In the genomic region with DNA sequence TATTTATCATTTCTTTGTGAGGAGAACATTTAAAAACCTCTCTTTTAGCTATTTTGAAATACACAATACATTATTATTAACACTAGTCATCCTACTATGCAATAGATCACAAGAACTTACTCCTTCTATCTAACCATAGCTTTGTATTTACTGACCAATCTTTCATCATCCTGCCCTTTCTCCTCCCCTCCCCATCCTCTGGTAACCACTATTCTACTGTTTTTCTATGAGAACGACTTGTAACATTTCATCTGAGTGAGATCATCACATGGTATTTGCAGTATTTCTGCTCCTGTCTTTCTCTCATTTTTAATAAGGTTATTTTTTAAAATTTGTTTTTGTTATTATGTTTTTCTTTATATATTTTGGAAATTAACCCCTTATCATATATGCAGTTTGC, we compare ENCODE assay signal across 21 cellular contexts.
DNase-seq lines count a peak whose midpoint lies in the region; ATAC-seq, FAIRE-seq and TF ChIP-seq lines count a peak whose summit lies in the region.
"Had no signal": no experiment of that assay in that cellular context is flagged by ENCODE, and none has a peak within 500 bp of the region (broad histone marks: within the 10 kb centered on the region; RNA-seq: fewer than 3 reads in every experiment).

No MANE protein-coding gene starts in this region.

- H3K4me3 ChIP-seq in bronchial epithelial cell (ENCODE audit: low read depth, low read length): no peak overlapping the region
- H3K4me3 ChIP-seq in endodermal cell (ENCODE audit: low read length): no peak overlapping the region
- H3K4me3 ChIP-seq in mucosa of descending colon: no peak overlapping the region
- H3K4me3 ChIP-seq in lower lobe of right lung: no peak overlapping the region
- no peak overlapping the region for H3K4me3 ChIP-seq in A673 (ENCODE audit: low read depth, low read length, poor library complexity, severe bottlenecking)
- H3K4me3 ChIP-seq: GM12878, GM23248, SK-N-MC had no signal

- no peaks in the 10 kb centered on the region for H3K9me3 ChIP-seq in endodermal cell (ENCODE audit: control insufficient read depth, low read length)
- peaks cover 4% of the 10 kb centered on the region for H3K9me3 ChIP-seq in mucosa of descending colon
- no peaks in the 10 kb centered on the region for H3K9me3 ChIP-seq in lower lobe of right lung
- peaks cover 5% of the 10 kb centered on the region for H3K9me3 ChIP-seq in A673 (ENCODE audit: low read depth, low read length, poor library complexity, severe bottlenecking)

- no peaks in the 10 kb centered on the region for H3K27me3 Mint-ChIP-seq in endodermal cell (ENCODE audit: insufficient read depth)
- H3K27me3 Mint-ChIP-seq: CD4-positive, alpha-beta memory T cell had no signal

- H3K27ac ChIP-seq in endodermal cell (ENCODE audit: low read depth, low read length) (no peak overlapping the region), lower lobe of right lung (no peak overlapping the region), A673 (ENCODE audit: low read depth, low read length, poor library complexity, severe bottlenecking) (no peak overlapping the region)
- H3K27ac ChIP-seq: 22Rv1, GM23248, SK-N-MC had no signal

- no peaks in the 10 kb centered on the region for H3K27me3 ChIP-seq in bronchial epithelial cell (ENCODE audit: control insufficient read depth, insufficient read depth, low read length)
- H3K27me3 ChIP-seq in endodermal cell (ENCODE audit: control insufficient read depth, insufficient read depth, low read length, poor library complexity, severe bottlenecking): no peaks in the 10 kb centered on the region
- H3K27me3 ChIP-seq in lower lobe of right lung (ENCODE audit: low read depth): no peaks in the 10 kb centered on the region
- H3K27me3 ChIP-seq in A673 (replicated peaks; ENCODE audit: insufficient read depth, low read depth, low read length, poor library complexity): no peaks in the 10 kb centered on the region

- TF ChIP-seq CTCF in bronchial epithelial cell (IDR thresholded peaks at IDR 0.05; ENCODE audit: insufficient read depth, low read length, severe bottlenecking) (no peak), endodermal cell (conservative IDR thresholded peaks at IDR 0.05) (no peak), mucosa of descending colon (IDR thresholded peaks at IDR 0.05) (no peak), lower lobe of right lung (IDR thresholded peaks at IDR 0.05) (no peak), A673 (conservative IDR thresholded peaks at IDR 0.05; ENCODE audit: low read depth, low read length) (no peak)

- H3K4me1 ChIP-seq in endodermal cell (ENCODE audit: control insufficient read depth, insufficient read depth, low read length): no peaks in the 10 kb centered on the region
- H3K4me1 ChIP-seq in mucosa of descending colon (ENCODE audit: low read depth): no peaks in the 10 kb centered on the region
- no peaks in the 10 kb centered on the region for H3K4me1 ChIP-seq in lower lobe of right lung
- H3K4me1 ChIP-seq in A673 (ENCODE audit: insufficient read depth, low read length, poor library complexity, severe bottlenecking): no peaks in the 10 kb centered on the region

- no TSS peak for BruUV-seq in A673 (replicated peaks; lab: Mats Ljungman, UMichigan)

- H3K9ac ChIP-seq in endodermal cell (ENCODE audit: extremely low read depth, low read length, poor library complexity, severe bottlenecking): no peak overlapping the region
- H3K9ac ChIP-seq: GM23248 had no signal

- POLR2A ChIA-PET in A673 (lab: Charles Lee; ENCODE audit: low non-redundant PET): no interaction called here

- no peaks in the 10 kb centered on the region for H3K4me1 Mint-ChIP-seq in endodermal cell
- H3K4me1 Mint-ChIP-seq: CD4-positive, alpha-beta memory T cell had no signal

- intact Hi-C loops in mucosa of descending colon (cut with DNase I, micrococcal nuclease) (no loop called here), lower lobe of right lung (cut with DNase I) (no loop called here), A673 (cut with micrococcal nuclease; ENCODE audit: unreplicated experiment) (no loop called here)

- no peaks in the 10 kb centered on the region for H3K36me3 ChIP-seq in bronchial epithelial cell (ENCODE audit: control insufficient read depth, insufficient read depth, low read length)
- H3K36me3 ChIP-seq in endodermal cell (ENCODE audit: control insufficient read depth, insufficient read depth, low read length): no peaks in the 10 kb centered on the region
- H3K36me3 ChIP-seq in mucosa of descending colon (ENCODE audit: low read depth): no peaks in the 10 kb centered on the region
- no peaks in the 10 kb centered on the region for H3K36me3 ChIP-seq in lower lobe of right lung
- H3K36me3 ChIP-seq in A673 (ENCODE audit: insufficient read depth, low read length, poor library complexity, severe bottlenecking): no peaks in the 10 kb centered on the region

- H3K9me3 Mint-ChIP-seq in endodermal cell: no peaks in the 10 kb centered on the region

- no peaks in the 10 kb centered on the region for H3K36me3 Mint-ChIP-seq in endodermal cell (ENCODE audit: low read depth)
- H3K36me3 Mint-ChIP-seq: CD4-positive, alpha-beta memory T cell had no signal

- CTCF ChIA-PET in A673 (lab: Charles Lee): no interaction called here

- no peak overlapping the region for H3K27ac Mint-ChIP-seq in endodermal cell
- H3K27ac Mint-ChIP-seq: CD4-positive, alpha-beta memory T cell had no signal

- 22% methylated on average over 1 of the region's 1 CpG; no CpG with 5 or more reads in 1 of the 2 experiments for WGBS in endodermal cell (ENCODE audit: insufficient coverage in 1 of 2, insufficient read length in 1 of 2), 2 experiments

- DNase-seq in DMS53 (lab: John Stamatoyannopoulos, UW) (peak; percentile 1), DMS53 treated with DMSO at 0.1 percent for 48 hours (lab: John Stamatoyannopoulos, UW; ENCODE audit: unreplicated experiment) (no peak), bronchial epithelial cell (ENCODE audit: low read depth) (peak; percentile 17), kidney tubule cell (ENCODE audit: low spot score) (peak; percentile 19), endodermal cell (no peak), mucosa of descending colon (no peak), lower lobe of right lung (no peak), A673 (ENCODE audit: low spot score) (no peak)
- DNase-seq: CD4-positive, alpha-beta memory T cell; GDM1; GM23248; HCEC 1CT; MM.1S; NCI-H1092 treated with DMSO at 0.1 percent for 48 hours; NCI-H2081 treated with DMSO at 0.1 percent for 48 hours; NCI-H524 treated with DMSO at 0.1 percent for 48 hours; Right ventricle myocardium superior had no signal

- H3K4me3 Mint-ChIP-seq in endodermal cell: no peak overlapping the region
- H3K4me3 Mint-ChIP-seq: CD4-positive, alpha-beta memory T cell had no signal

- FAIRE-seq in bronchial epithelial cell (lab: Jason Lieb, UNC): no peak
- FAIRE-seq: GM12878, GM18507 had no signal

- ATAC-seq in mucosa of descending colon (no peak), lower lobe of right lung (no peak)
- ATAC-seq: GM12878 had no signal

Comparison
In these comparisons a context has a peak if more than half of its experiments do, and no peak if none do; other contexts are left out.
1. DNase-seq: peak in DMS53 (single experiment), bronchial epithelial cell (single experiment) and kidney tubule cell (single experiment); none in DMS53 treated with DMSO at 0.1 percent for 48 hours (single experiment), endodermal cell (single experiment), mucosa of descending colon (0 of 3), lower lobe of right lung (single experiment) and A673 (single experiment).